Comparison of ENCODE assay signal across 8 cellular contexts in genomic region chr12:49059385-49060232, GRCh38. TPM values are rescaled to one million over a fixed set of nuclear protein-coding genes. Genes with fewer than 3 reads are reported as not detected.
A peak's percentile ranks its signal among the peaks of the same experiment; 100 is the strongest.
DNase-seq lines count a peak whose midpoint lies in the region; ATAC-seq and TF ChIP-seq lines count a peak whose summit lies in the region.

No MANE protein-coding gene starts in this region.

- POLR2A ChIA-PET in BJ (lab: Charles Lee), result no interaction called here

- peak overlapping the region; percentile 100 for H3K27ac ChIP-seq in HL-60 (replicated peaks)

- H3K27me3 ChIP-seq in BJ (ENCODE audit: control insufficient read depth, insufficient read depth, low read length), result no peaks in the 10 kb centered on the region
- H3K27me3 ChIP-seq in HL-60 (ENCODE audit: insufficient read depth, poor library complexity, severe bottlenecking), result no peaks in the 10 kb centered on the region

- CTCF ChIA-PET in BJ (lab: Yijun Ruan, JAX), result interaction anchor here (0.5 to 2.7 kb wide), 10 partner anchors 7 to 63 kb away, joined by 3 to 12 read pairs (median 4); partner anchors contain the start of gene DHH

- DNase-seq in BJ (ENCODE audit: low read depth), result no peak
- no peak for DNase-seq in HL-60 (ENCODE audit: low read depth in 1 of 2, low spot score in 1 of 2)
- peak; percentile 39 to 56 for DNase-seq in activated T-cell treated with anti-CD3 and anti-CD28 coated beads, Interleukin-2, amount 50 U/mL, for 48 hours
- peak; percentile 9 for DNase-seq in glomerular visceral epithelial cell (ENCODE audit: extremely low spot score)
- peak; percentile 32 for DNase-seq in progenitor cell of endocrine pancreas (ENCODE audit: low spot score, unreplicated experiment)
- no peak for DNase-seq in NCI-H526 treated with DMSO at 0.1 percent for 48 hours (lab: John Stamatoyannopoulos, UW)

- no peaks in the 10 kb centered on the region for H3K9me3 Mint-ChIP-seq in progenitor cell of endocrine pancreas (ENCODE audit: low read depth)

- ATAC-seq in GM19372 (IDR thresholded peaks at IDR 0.05; ENCODE audit: low read depth, unreplicated experiment), result peak; percentile 18
- no peak for ATAC-seq in HG03139 (IDR thresholded peaks at IDR 0.05; ENCODE audit: unreplicated experiment)

- peaks cover under 1% of the 10 kb centered on the region; the same call in 1 of the 2 replicates for H3K36me3 ChIP-seq in BJ (ENCODE audit: control insufficient read depth, insufficient read depth, low read length)

- peaks cover 6% of the 10 kb centered on the region for H3K36me3 Mint-ChIP-seq in progenitor cell of endocrine pancreas (ENCODE audit: insufficient read depth)

- H3K27me3 Mint-ChIP-seq in progenitor cell of endocrine pancreas, result no peaks in the 10 kb centered on the region

- H3K4me3 Mint-ChIP-seq in progenitor cell of endocrine pancreas (ENCODE audit: low read depth), result peak overlapping the region; percentile 96

- H3K4me1 Mint-ChIP-seq in progenitor cell of endocrine pancreas (ENCODE audit: low read depth), result peaks cover 45% of the 10 kb centered on the region

- no peak for TF ChIP-seq CTCF in BJ (IDR thresholded peaks at IDR 0.05; ENCODE audit: insufficient read depth, low read depth, low read length)
- no peak for TF ChIP-seq CTCF in HL-60 (IDR thresholded peaks at IDR 0.05; ENCODE audit: insufficient read depth, low read length)
- no peak for TF ChIP-seq CTCF in progenitor cell of endocrine pancreas (IDR thresholded peaks at IDR 0.05; ENCODE audit: unreplicated experiment)

- H3K27ac Mint-ChIP-seq in progenitor cell of endocrine pancreas, result peak overlapping the region; percentile 97

- H3K4me3 ChIP-seq in BJ (ENCODE audit: low read depth, low read length) (peak overlapping the region; percentile 88), HL-60 (replicated peaks; ENCODE audit: insufficient read depth, low read length) (peak overlapping the region; percentile 71)

RNA-seq across cellular contexts. Expression of gene KMT2D, which starts 1.0 kb away (rescaled TPM):
- polyA plus RNA-seq in BJ (2011; rRNA removed), result 8.2 and 9.7 TPM in 2 replicates
- 19.1 and 25.5 TPM in 2 replicates for polyA minus RNA-seq in BJ (2011; rRNA and poly(A)+ RNA removed)
- total RNA-seq in progenitor cell of endocrine pancreas, result 130 and 132 TPM in 2 replicates

RNA-seq across cellular contexts. Expression of gene RHEBL1, which starts 10.2 kb away (rescaled TPM):
- polyA plus RNA-seq in BJ (2011; rRNA removed), result 0.82 and 1.3 TPM in 2 replicates
- polyA minus RNA-seq in BJ (2011; rRNA and poly(A)+ RNA removed), result 0.57 and 0.62 TPM in 2 replicates
- total RNA-seq in progenitor cell of endocrine pancreas, result 0.72 and 0.75 TPM in 2 replicates

RNA-seq across cellular contexts. Expression of gene DHH, which starts 35.0 kb away (rescaled TPM):
- polyA plus RNA-seq in BJ (2011; rRNA removed), result not detected in 2 replicates
- 0.21 TPM in 1 of 2 replicates, not detected in the other for polyA minus RNA-seq in BJ (2011; rRNA and poly(A)+ RNA removed)
- 0.29 and 0.34 TPM in 2 replicates for total RNA-seq in progenitor cell of endocrine pancreas

RNA-seq across cellular contexts. Expression of gene PRKAG1, which starts 41.0 kb away (rescaled TPM):
- polyA plus RNA-seq in BJ (2011; rRNA removed), result 94.1 and 127 TPM in 2 replicates
- polyA minus RNA-seq in BJ (2011; rRNA and poly(A)+ RNA removed), result 24.5 and 37.1 TPM in 2 replicates
- 52.7 and 59.4 TPM in 2 replicates for total RNA-seq in progenitor cell of endocrine pancreas

RNA-seq across cellular contexts. Expression of gene LMBR1L, which starts 51.0 kb away (rescaled TPM):
- polyA plus RNA-seq in BJ (2011; rRNA removed), result 37.2 and 63.1 TPM in 2 replicates
- 51.2 and 61.6 TPM in 2 replicates for polyA minus RNA-seq in BJ (2011; rRNA and poly(A)+ RNA removed)
- total RNA-seq in progenitor cell of endocrine pancreas, result 142 and 143 TPM in 2 replicates

Comparison
In these comparisons a context has a peak if more than half of its experiments do, and no peak if none do; other contexts are left out.
1. DNase-seq: peak in activated T-cell treated with anti-CD3 and anti-CD28 coated beads, Interleukin-2, amount 50 U/mL, for 48 hours (2 of 2), glomerular visceral epithelial cell (single experiment) and progenitor cell of endocrine pancreas (single experiment); none in BJ (single experiment), HL-60 (0 of 2) and NCI-H526 treated with DMSO at 0.1 percent for 48 hours (single experiment).